8 cellular contexts compared by ENCODE assay signal in genomic region chr3:69309810-69310209, GRCh38.
DNase-seq lines count a peak whose midpoint lies in the region; ATAC-seq and TF ChIP-seq lines count a peak whose summit lies in the region.

No MANE protein-coding gene starts in this region.

- H3K4me1 ChIP-seq in foreskin keratinocyte = peaks cover 5% of the 10 kb centered on the region
- peaks cover 11% of the 10 kb centered on the region for H3K4me1 ChIP-seq in Caco-2

- peak; percentile 16 for DNase-seq in DMS53 (lab: John Stamatoyannopoulos, UW)
- no peak for DNase-seq in DMS53 treated with DMSO at 0.1 percent for 48 hours (lab: John Stamatoyannopoulos, UW; ENCODE audit: unreplicated experiment)
- peak in 1 of 2 donors; percentile 59 for DNase-seq in foreskin keratinocyte
- DNase-seq in substantia nigra (lab: John Stamatoyannopoulos, UW) = peak in 2 of 49 donors; percentile 12 to 40
- DNase-seq in stimulated activated CD4-positive, alpha-beta T cell treated with anti-CD3 and anti-CD28 coated beads, Interleukin-2, amount 100 ng/mL, for 48 hours = no peak
- DNase-seq in stimulated activated CD4-positive, alpha-beta T cell treated with anti-CD3 and anti-CD28 coated beads, Interleukin-4, amount 100 ng/mL, for 1 hour = no peak
- DNase-seq in Caco-2 = no peak

- no peaks in the 10 kb centered on the region for H3K36me3 ChIP-seq in Caco-2 (ENCODE audit: control insufficient read depth, insufficient read depth, low read length)

- intact Hi-C loops in Caco-2 (cut with micrococcal nuclease; ENCODE audit: unreplicated experiment) = loop anchor here (1.0 kb wide), 1 partner anchor 100 kb away; no protein-coding TSS in a partner anchor

- CTCF ChIA-PET in Caco-2 (lab: Charles Lee) = interaction anchor here (0.6 to 1.4 kb wide), 5 partner anchors 12 to 474 kb away, joined by 3 to 8 read pairs (median 4); partner anchors contain the start of gene FRMD4B

- no peak overlapping the region for H3K27ac Mint-ChIP-seq in Caco-2 (ENCODE audit: unreplicated experiment)

- POLR2A ChIA-PET in Caco-2 (lab: Charles Lee) = no interaction called here

- peak; percentile 53 for TF ChIP-seq CTCF in foreskin keratinocyte (conservative IDR thresholded peaks at IDR 0.05)
- TF ChIP-seq CTCF in Caco-2 (IDR thresholded peaks at IDR 0.05; ENCODE audit: insufficient read depth in 1 of 2, low read depth in 1 of 2, low read length in 1 of 2, severe bottlenecking in 1 of 2, unreplicated experiment in 1 of 2) = peak in 1 of 2 experiments; percentile 45

- no peak overlapping the region for H3K4me3 Mint-ChIP-seq in Caco-2 (ENCODE audit: unreplicated experiment)

- peaks cover 11% of the 10 kb centered on the region for H3K4me1 Mint-ChIP-seq in Caco-2 (ENCODE audit: low read depth, unreplicated experiment)

- H3K27ac ChIP-seq in foreskin keratinocyte (no peak overlapping the region), substantia nigra (ENCODE audit: low read depth, low read length, poor library complexity, severe bottlenecking) (peak overlapping the region; percentile 46)

- no peaks in the 10 kb centered on the region for H3K27me3 Mint-ChIP-seq in Caco-2 (ENCODE audit: insufficient read depth, unreplicated experiment)

- no peaks in the 10 kb centered on the region for H3K36me3 Mint-ChIP-seq in Caco-2 (ENCODE audit: insufficient read depth, unreplicated experiment)

- H3K9me3 Mint-ChIP-seq in Caco-2 (ENCODE audit: unreplicated experiment) = peaks cover 14% of the 10 kb centered on the region

- H3K9me3 ChIP-seq in Caco-2 = peaks cover 13% of the 10 kb centered on the region

- H3K27me3 ChIP-seq in foreskin keratinocyte = no peaks in the 10 kb centered on the region
- no peaks in the 10 kb centered on the region for H3K27me3 ChIP-seq in Caco-2 (replicated peaks; ENCODE audit: control insufficient read depth, insufficient read depth, low read length)

- no TSS peak for BruUV-seq in Caco-2 (replicated peaks; lab: Mats Ljungman, UMichigan)

- no peak overlapping the region for H3K4me3 ChIP-seq in Caco-2 (ENCODE audit: low read depth, low read length)

- ATAC-seq in SK-N-SH treated with all-trans-retinoic acid at 6 μM for 48 hours = peak; percentile 82
- ATAC-seq in foreskin keratinocyte = peak; percentile 51

TF ChIP-seq in SK-N-SH treated with all-trans-retinoic acid at 6 μM for 48 hours, 23 proteins besides CTCF, POLR2A, EP300 and RAD21:
- TF ChIP-seq CSDC2 (CRISPR knock-in tag; IDR thresholded peaks at IDR 0.05) (no peak), ZNF565 (CRISPR knock-in tag; conservative IDR thresholded peaks at IDR 0.05; ENCODE audit: low read depth) (no peak), ZC3H10 (CRISPR knock-in tag; IDR thresholded peaks at IDR 0.05) (no peak), PPARA (CRISPR knock-in tag; IDR thresholded peaks at IDR 0.05; ENCODE audit: borderline replicate concordance) (no peak), ISL1 (CRISPR knock-in tag; IDR thresholded peaks at IDR 0.05) (no peak), POU6F1 (CRISPR knock-in tag; IDR thresholded peaks at IDR 0.05; ENCODE audit: borderline replicate concordance, low read depth) (no peak), ZFP30 (CRISPR knock-in tag; IDR thresholded peaks at IDR 0.05) (no peak), ZFP3 (CRISPR knock-in tag; IDR thresholded peaks at IDR 0.05) (no peak), TCF4 (CRISPR knock-in tag; IDR thresholded peaks at IDR 0.05; ENCODE audit: borderline replicate concordance) (no peak), TSHZ2 (CRISPR knock-in tag; IDR thresholded peaks at IDR 0.05) (no peak), RARB (CRISPR knock-in tag; IDR thresholded peaks at IDR 0.05) (no peak), OSR1 (CRISPR knock-in tag; IDR thresholded peaks at IDR 0.05) (no peak), ZNF70 (CRISPR knock-in tag; IDR thresholded peaks at IDR 0.05) (no peak), PATZ1 (CRISPR knock-in tag; IDR thresholded peaks at IDR 0.05; ENCODE audit: borderline replicate concordance) (no peak), CREB5 (CRISPR knock-in tag; IDR thresholded peaks at IDR 0.05; ENCODE audit: low read depth) (no peak)
